Comparison of ENCODE assay signal across 22 cellular contexts in the genomic region with DNA sequence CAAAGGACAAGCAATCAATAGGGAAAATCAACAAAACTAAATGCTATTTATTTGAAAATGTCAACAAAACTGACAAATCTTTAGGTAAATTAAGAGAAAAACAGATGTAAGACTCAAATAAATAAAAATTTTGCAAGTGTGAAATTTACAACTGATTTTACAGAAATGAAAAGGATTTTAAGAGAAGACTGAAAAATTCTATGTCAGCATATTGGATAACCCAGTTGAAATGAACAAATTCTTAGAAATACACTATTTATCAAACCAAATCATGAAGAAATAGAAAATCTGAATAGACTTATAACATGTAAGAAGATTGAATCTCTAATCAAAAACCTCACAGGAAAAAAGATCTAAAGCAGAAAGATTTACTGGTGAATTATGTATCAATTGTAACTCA. TPM values are rescaled to one million over a fixed set of nuclear protein-coding genes. Genes with fewer than 3 reads are reported as not detected.
"Had no signal": no experiment of that assay in that cellular context is flagged by ENCODE, and none has a peak within 500 bp of the region (broad histone marks: within the 10 kb centered on the region; RNA-seq: fewer than 3 reads in every experiment).

No MANE protein-coding gene starts in this region.

- DNase-seq: KBM-7, MM.1S, NCI-H1092 treated with DMSO at 0.1 percent for 48 hours, NCI-H1436, NCI-H187, NCI-H2029, NCI-H2081 treated with DMSO at 0.1 percent for 48 hours, NCI-H2171, NCI-H226, NCI-H446, NCI-H510A, NCI-H524 treated with DMSO at 0.1 percent for 48 hours, NCI-H69, NCI-H774, Right ventricle myocardium superior, RPMI8226, SIG-M5 had no signal

- H3K4me3 ChIP-seq: SJSA1, SK-N-MC had no signal

- H3K4me3 Mint-ChIP-seq: IgD-negative memory B cell had no signal

- H3K36me3 ChIP-seq: SJSA1 had no signal

- H3K4me1 ChIP-seq: SJSA1 had no signal

- H3K4me1 Mint-ChIP-seq: IgD-negative memory B cell had no signal

- H3K27ac ChIP-seq: SJSA1, SK-N-MC had no signal

- H3K9me3 ChIP-seq: SJSA1 had no signal

- FAIRE-seq: RCC 7860 had no signal

- H3K27ac Mint-ChIP-seq: IgD-negative memory B cell had no signal

- H3K36me3 Mint-ChIP-seq: IgD-negative memory B cell had no signal

- H3K27me3 ChIP-seq: SJSA1 had no signal

RNA-seq across cellular contexts. Expression of a gene that starts 7.6 kb away (rescaled TPM):
- total RNA-seq: HT-29, Right ventricle myocardium superior, SJSA1 had no signal
- polyA plus RNA-seq: IgD-negative memory B cell had no signal

RNA-seq across cellular contexts. Expression of a gene that starts 26.6 kb away (rescaled TPM):
- total RNA-seq: HT-29, Right ventricle myocardium superior, SJSA1 had no signal
- polyA plus RNA-seq: IgD-negative memory B cell had no signal

RNA-seq across cellular contexts. Expression of a gene that starts 29.7 kb away (rescaled TPM):
- total RNA-seq: HT-29, Right ventricle myocardium superior, SJSA1 had no signal
- polyA plus RNA-seq: IgD-negative memory B cell had no signal

RNA-seq across cellular contexts. Expression of a gene that starts 49.5 kb away (rescaled TPM):
- total RNA-seq: HT-29, Right ventricle myocardium superior, SJSA1 had no signal
- polyA plus RNA-seq: IgD-negative memory B cell had no signal
